1 cellular context compared by ENCODE assay signal in genomic region chr12:120534703-120535655, GRCh38.
TF ChIP-seq lines count a peak whose summit lies in the region.

No MANE protein-coding gene starts in this region.

TF ChIP-seq in H1, 55 proteins besides CTCF, POLR2A, EP300 and RAD21:
- TF ChIP-seq HDAC2 (IDR thresholded peaks at IDR 0.05; ENCODE audit: borderline replicate concordance in 1 of 2, low read depth in 2 of 2, low read length in 2 of 2) = no peak; a peak in 1 of 4 replicates
- TF ChIP-seq TAF7 (optimal IDR thresholded peaks at IDR 0.05; ENCODE audit: borderline replicate concordance, low read depth, low read length) = peak; percentile 50
- peak; percentile 36; the same call in 1 of the 2 replicates for TF ChIP-seq JUND (IDR thresholded peaks at IDR 0.05; ENCODE audit: low read length)
- TF ChIP-seq CTBP2 (IDR thresholded peaks at IDR 0.05; ENCODE audit: borderline replicate concordance, insufficient read depth, insufficient read length, low read length) = no peak
- peak; percentile 34 for TF ChIP-seq KDM4A (IDR thresholded peaks at IDR 0.05; ENCODE audit: low read depth, low read length, severe bottlenecking)
- no peak for TF ChIP-seq GTF2F1 (IDR thresholded peaks at IDR 0.05; ENCODE audit: borderline replicate concordance, low read depth, low read length)
- TF ChIP-seq CBX5 (IDR thresholded peaks at IDR 0.05; ENCODE audit: low read depth, low read length) = no peak
- TF ChIP-seq CHD7 (IDR thresholded peaks at IDR 0.05; ENCODE audit: insufficient replicate concordance, low read length) = no peak
- TF ChIP-seq PHF8 (conservative IDR thresholded peaks at IDR 0.05; ENCODE audit: low read depth, low read length) = no peak; the same call in 1 of the 2 replicates
- peak; percentile 72 for TF ChIP-seq ASH2L (IDR thresholded peaks at IDR 0.05; ENCODE audit: low read length)
- no peak for TF ChIP-seq POU5F1 (IDR thresholded peaks at IDR 0.05; ENCODE audit: low read depth, low read length)
- no peak for TF ChIP-seq JUN (IDR thresholded peaks at IDR 0.05; ENCODE audit: low read depth, low read length)
- TF ChIP-seq NANOG (IDR thresholded peaks at IDR 0.05; ENCODE audit: insufficient read depth, low read depth, low read length, poor library complexity, severe bottlenecking) = no peak
- TF ChIP-seq RNF2 (IDR thresholded peaks at IDR 0.05; ENCODE audit: borderline replicate concordance, low read depth, low read length, missing control alignments, poor library complexity, severe bottlenecking) = no peak
- no peak for TF ChIP-seq BCL11A (IDR thresholded peaks at IDR 0.05; ENCODE audit: low read depth in 2 of 2, low read length in 2 of 2)
- TF ChIP-seq SIN3A (conservative IDR thresholded peaks at IDR 0.05 in 1 of 2, IDR thresholded peaks at IDR 0.05 in 1 of 2; ENCODE audit: low read depth in 1 of 2, low read length in 2 of 2) = peak in 1 of 2 experiments; percentile 11; a peak in 1 of 4 replicates
- no peak for TF ChIP-seq CEBPB (IDR thresholded peaks at IDR 0.05; ENCODE audit: low read depth, low read length)
- TF ChIP-seq SP2 (IDR thresholded peaks at IDR 0.05; ENCODE audit: low read length) = no peak
